15 cellular contexts compared by ENCODE assay signal in genomic region chr3:194983121-194983520, GRCh38.
DNase-seq lines count a peak whose midpoint lies in the region; ATAC-seq and TF ChIP-seq lines count a peak whose summit lies in the region.
"Had no signal": no experiment of that assay in that cellular context is flagged by ENCODE, and none has a peak within 500 bp of the region (broad histone marks: within the 10 kb centered on the region; RNA-seq: fewer than 3 reads in every experiment).

No MANE protein-coding gene starts in this region.

- ATAC-seq in left lobe of liver (no peak), HG03025 (IDR thresholded peaks at IDR 0.05; ENCODE audit: low FRiP score, unreplicated experiment) (no peak), HG02938 (IDR thresholded peaks at IDR 0.05; ENCODE audit: unreplicated experiment) (no peak)

- no peaks in the 10 kb centered on the region for H3K9me3 ChIP-seq in right atrium auricular region
- H3K9me3 ChIP-seq in left ventricle myocardium inferior (replicated peaks) = peaks cover 18% of the 10 kb centered on the region

- intact Hi-C loops in left ventricle myocardium inferior (cut with micrococcal nuclease) = no loop called here

- H3K36me3 ChIP-seq in right atrium auricular region (no peaks in the 10 kb centered on the region), left ventricle myocardium inferior (no peaks in the 10 kb centered on the region)

- H3K27me3 ChIP-seq in right atrium auricular region = no peaks in the 10 kb centered on the region
- H3K27me3 ChIP-seq in left ventricle myocardium inferior (ENCODE audit: low read depth) = no peaks in the 10 kb centered on the region

- H3K4me3 ChIP-seq in right atrium auricular region (no peak overlapping the region), left ventricle myocardium inferior (no peak overlapping the region)

- TF ChIP-seq CTCF in right atrium auricular region (IDR thresholded peaks at IDR 0.05) (no peak), left ventricle myocardium inferior (IDR thresholded peaks at IDR 0.05; ENCODE audit: borderline replicate concordance) (no peak)

- no peak overlapping the region for H3K27ac ChIP-seq in right atrium auricular region
- no peak overlapping the region for H3K27ac ChIP-seq in left ventricle myocardium inferior (replicated peaks)
- H3K27ac ChIP-seq: C4-2B, HL-60 had no signal

- peaks cover 0 to 12% of the 10 kb centered on the region in 2 donors for H3K4me1 ChIP-seq in right atrium auricular region
- H3K4me1 ChIP-seq in left ventricle myocardium inferior = peaks cover 15% of the 10 kb centered on the region
- H3K4me1 ChIP-seq: Caco-2 had no signal

- DNase-seq in right atrium auricular region (ENCODE audit: low spot score) (peak; percentile 9), left ventricle myocardium inferior (no peak), SK-N-DZ (ENCODE audit: low spot score) (peak; percentile 41), left lobe of liver (ENCODE audit: low spot score) (peak; percentile 18), NCI-H187 (lab: John Stamatoyannopoulos, UW) (no peak)
- DNase-seq: ACHN; Caco-2; CD4-positive, alpha-beta T cell; DMS79 treated with DMSO at 0.1 percent for 48 hours; GF-D8; H9 had no signal

Comparison
In these comparisons a context has a peak if more than half of its experiments do, and no peak if none do; other contexts are left out.
1. DNase-seq: peak in right atrium auricular region (single experiment), SK-N-DZ (single experiment) and left lobe of liver (single experiment); none in left ventricle myocardium inferior (single experiment) and NCI-H187 (0 of 2).